Comparison of ENCODE assay signal across 15 cellular contexts in genomic region chr7:152699101-152699500, GRCh38. TPM values are rescaled to one million over a fixed set of nuclear protein-coding genes. Genes with fewer than 3 reads are reported as not detected.
DNase-seq lines count a peak whose midpoint lies in the region; ATAC-seq and TF ChIP-seq lines count a peak whose summit lies in the region.
"Had no signal": no experiment of that assay in that cellular context is flagged by ENCODE, and none has a peak within 500 bp of the region (broad histone marks: within the 10 kb centered on the region; RNA-seq: fewer than 3 reads in every experiment).

No MANE protein-coding gene starts in this region.

- H3K27me3 ChIP-seq in SK-N-SH (ENCODE audit: insufficient read depth) (no peaks in the 10 kb centered on the region), aorta (ENCODE audit: control insufficient read depth in 1 of 2, insufficient read depth in 2 of 2, low read length in 1 of 2) (no peaks in the 10 kb centered on the region)
- H3K27me3 ChIP-seq: BE2C had no signal

- no peak overlapping the region for H3K9ac ChIP-seq in SK-N-SH

- no peaks in the 10 kb centered on the region for H3K79me2 ChIP-seq in SK-N-SH (ENCODE audit: insufficient read depth)

- H3K36me3 ChIP-seq in SK-N-SH (replicated peaks in 1 of 2; ENCODE audit: control insufficient read depth in 1 of 2, insufficient read depth in 2 of 2, low read length in 1 of 2), result no peaks in the 10 kb centered on the region
- no peaks in the 10 kb centered on the region for H3K36me3 ChIP-seq in aorta (ENCODE audit: control insufficient read depth in 1 of 2, insufficient read depth in 2 of 2, low read length in 1 of 2)
- H3K36me3 ChIP-seq: BE2C had no signal

- CTCF ChIA-PET in SK-N-SH (lab: Yijun Ruan, JAX), result interaction anchor here (1.1 to 4.3 kb wide), 4 partner anchors 8 to 916 kb away, joined by 3 to 20 read pairs (median 7); no protein-coding TSS in a partner anchor

- no peak overlapping the region for H2AFZ ChIP-seq in SK-N-SH (ENCODE audit: low read depth)

- TF ChIP-seq CTCF in LNCaP clone FGC (IDR thresholded peaks at IDR 0.05; ENCODE audit: control insufficient read depth, extremely low read depth, insufficient read depth), result no peak
- no peak for TF ChIP-seq CTCF in SK-N-SH (IDR thresholded peaks at IDR 0.05)
- no peak for TF ChIP-seq CTCF in progenitor cell of endocrine pancreas (IDR thresholded peaks at IDR 0.05; ENCODE audit: unreplicated experiment)

- H4K20me1 ChIP-seq in SK-N-SH (ENCODE audit: insufficient read depth), result no peaks in the 10 kb centered on the region

- H3K9me3 ChIP-seq in SK-N-SH (no peaks in the 10 kb centered on the region), aorta (ENCODE audit: control insufficient read depth, low read length) (no peaks in the 10 kb centered on the region)
- H3K9me3 ChIP-seq: BE2C had no signal

- H3K27ac Mint-ChIP-seq in progenitor cell of endocrine pancreas, result peak overlapping the region; percentile 87
- H3K27ac Mint-ChIP-seq: CD8-positive, alpha-beta memory T cell; H9 had no signal

- TF ChIP-seq RAD21 in SK-N-SH (IDR thresholded peaks at IDR 0.05; ENCODE audit: low read length), result peak; percentile 10; the same call in 1 of the 2 replicates

- no peaks in the 10 kb centered on the region for H3K36me3 Mint-ChIP-seq in progenitor cell of endocrine pancreas (ENCODE audit: insufficient read depth)
- H3K36me3 Mint-ChIP-seq: CD8-positive, alpha-beta memory T cell had no signal

- no peak overlapping the region for H3K4me3 ChIP-seq in LNCaP clone FGC (ENCODE audit: low read depth, low read length)
- no peak overlapping the region for H3K4me3 ChIP-seq in SK-N-SH (ENCODE audit: low read depth in 2 of 2, low read length in 1 of 2)
- no peak overlapping the region for H3K4me3 ChIP-seq in aorta (ENCODE audit: low read length in 2 of 2)

- POLR2A ChIA-PET in SK-N-SH (lab: Yijun Ruan, JAX), result no interaction called here

- DNase-seq in COR-L47 (lab: John Stamatoyannopoulos, UW) (peak; percentile 14), LNCaP clone FGC (ENCODE audit: low read depth) (peak; percentile 86), SK-N-SH (peak; percentile 61), progenitor cell of endocrine pancreas (ENCODE audit: low spot score, unreplicated experiment) (no peak), aorta (no peak), DMS153 treated with DMSO at 0.1 percent for 48 hours (lab: John Stamatoyannopoulos, UW; ENCODE audit: unreplicated experiment) (no peak)
- DNase-seq: BE2C; CD8-positive, alpha-beta memory T cell; H9; NCI-H1436 treated with DMSO at 0.1 percent for 48 hours; NCI-H2081 treated with DMSO at 0.1 percent for 48 hours; NCI-H748 treated with DMSO at 0.1 percent for 48 hours; T-helper 9 cell had no signal

- peak in 1 of 2 experiments; percentile 64; a peak in 1 of 4 replicates for TF ChIP-seq EP300 in SK-N-SH (IDR thresholded peaks at IDR 0.05; ENCODE audit: borderline replicate concordance in 1 of 2, low read depth in 1 of 2, low read length in 1 of 2)

- peaks cover 3% of the 10 kb centered on the region for H3K9me3 Mint-ChIP-seq in progenitor cell of endocrine pancreas (ENCODE audit: low read depth)

- no peaks in the 10 kb centered on the region for H3K27me3 Mint-ChIP-seq in progenitor cell of endocrine pancreas
- H3K27me3 Mint-ChIP-seq: CD8-positive, alpha-beta memory T cell had no signal

- H3K27ac ChIP-seq in SK-N-SH (ENCODE audit: low read depth in 2 of 2, low read length in 1 of 2), result peak overlapping the region in 1 of 2 experiments; percentile 54; a peak in 2 of 4 replicates
- no peak overlapping the region for H3K27ac ChIP-seq in aorta (ENCODE audit: low read depth in 1 of 2, low read length in 2 of 2)
- H3K27ac ChIP-seq: HL-60 had no signal

- H3K4me2 ChIP-seq in SK-N-SH, result no peak overlapping the region

- H3F3A ChIP-seq in SK-N-SH (replicated peaks; ENCODE audit: insufficient read depth), result no peaks in the 10 kb centered on the region

- no peak overlapping the region for H3K4me3 Mint-ChIP-seq in progenitor cell of endocrine pancreas (ENCODE audit: low read depth)
- H3K4me3 Mint-ChIP-seq: CD8-positive, alpha-beta memory T cell; H9 had no signal

- no peak for ATAC-seq in aorta (ENCODE audit: low FRiP score)
- no peak for ATAC-seq in HG03521 (IDR thresholded peaks at IDR 0.05; ENCODE audit: unreplicated experiment)

- intact Hi-C loops in aorta (cut with DNase I), result no loop called here

- H3K4me1 Mint-ChIP-seq in progenitor cell of endocrine pancreas (ENCODE audit: low read depth), result no peaks in the 10 kb centered on the region
- H3K4me1 Mint-ChIP-seq: CD8-positive, alpha-beta memory T cell had no signal

- no peaks in the 10 kb centered on the region for H3K9me2 ChIP-seq in SK-N-SH

- H3K4me1 ChIP-seq in SK-N-SH (ENCODE audit: control insufficient read depth in 1 of 2, insufficient read depth in 2 of 2, low read depth in 1 of 2, low read length in 1 of 2) (peaks cover 0 to 15% of the 10 kb centered on the region in 2 experiments; a peak in 2 of 4 replicates), aorta (ENCODE audit: control insufficient read depth in 1 of 2, insufficient read depth in 2 of 2, low read length in 2 of 2) (no peaks in the 10 kb centered on the region)

TF ChIP-seq in SK-N-SH, 30 proteins besides CTCF, POLR2A, EP300 and RAD21:
- TF ChIP-seq TEAD4 (IDR thresholded peaks at IDR 0.05; ENCODE audit: borderline replicate concordance, insufficient read depth) (no peak), GATA2 (CRISPR knock-in tag; IDR thresholded peaks at IDR 0.05) (peak; percentile 97)

RNA-seq across cellular contexts. Expression of gene XRCC2, which starts 23.2 kb away (rescaled TPM):
- 3.1 and 3.4 TPM in 2 replicates for polyA plus RNA-seq in SK-N-SH (2012; rRNA removed)
- 2.6 and 2.7 TPM in 2 replicates for polyA plus RNA-seq in SK-N-SH (2012; cell fraction: cytosol; rRNA removed)
- 5.8 and 7.3 TPM in 2 replicates for polyA plus RNA-seq in SK-N-SH (2012; cell fraction: nucleus; rRNA removed)
- 12.2 and 13.8 TPM in 2 replicates for total RNA-seq in progenitor cell of endocrine pancreas
- under 1 TPM; 0.19 to 0.57 TPM for total RNA-seq in aorta
- under 1 TPM in 1 of 2 donors, not detected in 1; 0.13 TPM for polyA plus RNA-seq in aorta

Comparison
In these comparisons a context has a peak if more than half of its experiments do, and no peak if none do; other contexts are left out.
1. DNase-seq: peak in COR-L47 (single experiment), LNCaP clone FGC (single experiment) and SK-N-SH (single experiment); none in progenitor cell of endocrine pancreas (single experiment), aorta (0 of 2) and DMS153 treated with DMSO at 0.1 percent for 48 hours (single experiment).